In the genomic region with DNA sequence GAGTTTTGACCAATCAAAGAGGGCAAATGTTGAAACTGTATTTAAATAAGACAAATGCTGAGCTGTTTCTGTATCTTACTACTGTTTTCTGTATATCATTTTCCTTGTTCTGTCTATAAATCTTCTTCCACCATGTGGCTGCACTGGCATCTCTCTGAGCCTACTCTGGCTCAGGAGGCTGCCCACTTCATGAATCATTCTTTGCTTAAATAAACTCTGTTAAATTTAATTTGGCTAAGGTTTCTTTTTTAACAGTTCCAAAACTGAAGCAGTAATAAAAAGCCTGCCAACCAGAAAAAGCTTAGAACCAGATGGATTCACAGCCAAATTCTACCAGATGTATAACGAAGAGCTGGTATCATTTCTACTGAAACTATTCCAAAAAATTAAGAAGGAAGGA, we compare ENCODE assay signal across 17 cellular contexts. TPM values are rescaled to one million over a fixed set of nuclear protein-coding genes. Genes with fewer than 3 reads are reported as not detected.
DNase-seq lines count a peak whose midpoint lies in the region; TF ChIP-seq lines count a peak whose summit lies in the region.
"Had no signal": no experiment of that assay in that cellular context is flagged by ENCODE, and none has a peak within 500 bp of the region (broad histone marks: within the 10 kb centered on the region; RNA-seq: fewer than 3 reads in every experiment).

No MANE protein-coding gene starts in this region.

- TF ChIP-seq CTCF in AG10803 (conservative IDR thresholded peaks at IDR 0.05; ENCODE audit: low read length) (no peak), HFFc6 (IDR thresholded peaks at IDR 0.05) (no peak)

- H3K9me3 Mint-ChIP-seq in HFFc6 = peaks cover 4% of the 10 kb centered on the region

- 0 out of 2 replicates have a peak, but pooled peaks cover under 1% of the 10 kb centered on the region for H3K27me3 Mint-ChIP-seq in HFFc6 (ENCODE audit: insufficient read depth)
- H3K27me3 Mint-ChIP-seq: CD4-positive, CD25-positive, alpha-beta regulatory T cell had no signal

- peak overlapping the region; percentile 40 for H3K27ac Mint-ChIP-seq in HFFc6
- H3K27ac Mint-ChIP-seq: CD4-positive, CD25-positive, alpha-beta regulatory T cell had no signal

- H3K4me1 Mint-ChIP-seq in HFFc6 (ENCODE audit: low read depth) = peaks cover 33% of the 10 kb centered on the region
- H3K4me1 Mint-ChIP-seq: CD4-positive, CD25-positive, alpha-beta regulatory T cell had no signal

- H3K36me3 Mint-ChIP-seq in HFFc6 (ENCODE audit: low read depth) = peaks cover 25% of the 10 kb centered on the region
- H3K36me3 Mint-ChIP-seq: CD4-positive, CD25-positive, alpha-beta regulatory T cell had no signal

- H3K4me3 ChIP-seq in AG10803 (ENCODE audit: low read length) = no peak overlapping the region
- H3K4me3 ChIP-seq: BLaER1 treated with 17β-estradiol and CSF1 and Interleukin-3, amounts not matched to agents 10 nM and 100 nM; GM12878; HAP-1; K562 had no signal

- DNase-seq in AG10803 (ENCODE audit: low read depth) = peak; percentile 33
- DNase-seq in HFFc6 = peak; percentile 41
- peak; percentile 40 for DNase-seq in fibroblast of gingiva (ENCODE audit: low read depth)
- DNase-seq in myocyte (ENCODE audit: low read depth) = peak; percentile 3
- DNase-seq in mesenteric fat pad (ENCODE audit: low spot score) = no peak
- DNase-seq in midbrain (lab: John Stamatoyannopoulos, UW) = no peak
- DNase-seq in activated naive CD4-positive, alpha-beta T cell treated with anti-CD3 and anti-CD28 coated beads, Interleukin-2, amount 50 U/mL, for 16 hours = no peak
- DNase-seq: AML-193; CD4-positive, CD25-positive, alpha-beta regulatory T cell; DMS53; GOT3 had no signal

- H3K4me3 Mint-ChIP-seq in HFFc6 = no peak overlapping the region
- H3K4me3 Mint-ChIP-seq: CD4-positive, CD25-positive, alpha-beta regulatory T cell had no signal

RNA-seq across cellular contexts. Expression of a gene that starts 40.2 kb away (rescaled TPM):
- under 1 TPM in 1 of 6 experiments, not detected in 5; 0.41 TPM for total RNA-seq in HFFc6 (2021; fragmentation: NEBNext Ultra II Directional; extraction: Animal tissue kit (Norgen Biotek cat#: 25700))
- total RNA-seq in myocyte (not detected in 2 replicates), mesenteric fat pad (not detected)
- polyA plus RNA-seq in myocyte (2012) = not detected
- total RNA-seq: A673; CD4-positive, CD25-positive, alpha-beta regulatory T cell; G401; GM12878; K562 had no signal
- polyA plus RNA-seq: CD4-positive, CD25-positive, alpha-beta regulatory T cell; GM12878; K562 had no signal

Comparison
In these comparisons a context has a peak if more than half of its experiments do, and no peak if none do; other contexts are left out.
1. DNase-seq: peak in AG10803 (single experiment), HFFc6 (single experiment), fibroblast of gingiva (single experiment) and myocyte (single experiment); none in mesenteric fat pad (single experiment), midbrain (single experiment) and activated naive CD4-positive, alpha-beta T cell treated with anti-CD3 and anti-CD28 coated beads, Interleukin-2, amount 50 U/mL, for 16 hours (single experiment).